In genomic region chr17:74916136-74916850, GRCh38 we compare ENCODE assay signal across 27 cellular contexts. TPM values are rescaled to one million over a fixed set of nuclear protein-coding genes. Genes with fewer than 3 reads are reported as not detected.
"Had no signal": no experiment of that assay in that cellular context is flagged by ENCODE, and none has a peak within 500 bp of the region (broad histone marks: within the 10 kb centered on the region; RNA-seq: fewer than 3 reads in every experiment).

No MANE protein-coding gene starts in this region.

- H3K4me3 ChIP-seq: ascending aorta, body of pancreas, SJSA1 had no signal

- FAIRE-seq: RCC 7860 had no signal

- H3K4me1 Mint-ChIP-seq: activated B cell treated with CpG ODN at 0.5 μM for 24 hours; activated CD4-positive, alpha-beta T cell treated with anti-CD3 and anti-CD28 coated beads, Interleukin-2, amount 10 ng/mL, durations not matched to agents 24 days and 14 days; activated CD8-positive, alpha-beta memory T cell treated with anti-CD3 and anti-CD28 coated beads, Interleukin-2, amount 10 ng/mL, durations not matched to agents 7 days and 5 days; activated naive CD4-positive, alpha-beta T cell treated with anti-CD3 and anti-CD28 coated beads, Interleukin-2, amount 50 U/mL, for 24 hours had no signal

- H3K4me3 Mint-ChIP-seq: activated B cell treated with CpG ODN at 0.5 μM for 24 hours; activated CD4-positive, alpha-beta T cell treated with anti-CD3 and anti-CD28 coated beads, Interleukin-2, amount 10 ng/mL, durations not matched to agents 24 days and 14 days; activated CD8-positive, alpha-beta memory T cell treated with anti-CD3 and anti-CD28 coated beads, Interleukin-2, amount 10 ng/mL, durations not matched to agents 7 days and 5 days; activated naive CD4-positive, alpha-beta T cell treated with anti-CD3 and anti-CD28 coated beads, Interleukin-2, amount 50 U/mL, for 24 hours; activated T-cell treated with anti-CD3 and anti-CD28 coated beads, Interleukin-2, amount 50 U/mL, for 24 hours; activated T-helper 1 cell treated with anti-CD3 and anti-CD28 coated beads, Interleukin-12 subunit alpha, Interleukin-12 subunit beta, Interleukin-2, Interleukin-4 antibody, amounts not matched to agents 30 ng/mL and 10 ng/mL and 1 ng/mL, durations not matched to agents 14 hours and 24 hours and 36 hours; T-helper 17 cell had no signal

- H3K27ac Mint-ChIP-seq: activated B cell treated with CpG ODN at 0.5 μM for 24 hours; activated CD4-positive, alpha-beta T cell treated with anti-CD3 and anti-CD28 coated beads, Interleukin-2, amount 10 ng/mL, durations not matched to agents 24 days and 14 days; activated CD8-positive, alpha-beta memory T cell treated with anti-CD3 and anti-CD28 coated beads, Interleukin-2, amount 10 ng/mL, durations not matched to agents 7 days and 5 days; activated naive CD4-positive, alpha-beta T cell treated with anti-CD3 and anti-CD28 coated beads, Interleukin-2, amount 50 U/mL, for 24 hours; activated T-cell treated with anti-CD3 and anti-CD28 coated beads, Interleukin-2, amount 50 U/mL, for 24 hours; activated T-helper 1 cell treated with anti-CD3 and anti-CD28 coated beads, Interleukin-12 subunit alpha, Interleukin-12 subunit beta, Interleukin-2, Interleukin-4 antibody, amounts not matched to agents 30 ng/mL and 10 ng/mL and 1 ng/mL, durations not matched to agents 14 hours and 24 hours and 36 hours; T-helper 17 cell had no signal

- DNase-seq: activated B cell treated with CpG ODN at 0.5 μM for 24 hours; activated CD4-positive, alpha-beta T cell treated with anti-CD3 and anti-CD28 coated beads for 1 hour; activated CD4-positive, alpha-beta T cell treated with anti-CD3 and anti-CD28 coated beads, Interleukin-2, amount 10 ng/mL, durations not matched to agents 24 days and 14 days; activated CD4-positive, alpha-beta T cell treated with anti-CD3 and anti-CD28 coated beads, Interleukin-2, amount 50 U/mL, for 48 hours; activated CD8-positive, alpha-beta memory T cell treated with anti-CD3 and anti-CD28 coated beads, Interleukin-2, amount 10 ng/mL, durations not matched to agents 7 days and 5 days; activated effector memory CD4-positive, alpha-beta T cell treated with Interleukin-2 at 50 U/mL for 16 hours; activated naive CD4-positive, alpha-beta T cell; activated T-cell treated with anti-CD3 and anti-CD28 coated beads, Interleukin-2, amount 50 U/mL, for 24 hours; body of pancreas; central memory CD4-positive, alpha-beta T cell; NCI-H1105 treated with DMSO at 0.1 percent for 48 hours; NCI-H1436 treated with DMSO at 0.1 percent for 48 hours; NCI-H1930; NCI-H2171; NCI-H2227 treated with DMSO at 0.1 percent for 48 hours; PC-3; SHP77; T-helper 17 cell; T-helper 9 cell had no signal

- H3K36me3 ChIP-seq: ascending aorta, SJSA1 had no signal

- H3K27me3 ChIP-seq: ascending aorta, body of pancreas had no signal

- H3K9me3 ChIP-seq: ascending aorta, body of pancreas had no signal

- H3K36me3 Mint-ChIP-seq: activated CD8-positive, alpha-beta memory T cell treated with anti-CD3 and anti-CD28 coated beads, Interleukin-2, amount 10 ng/mL, durations not matched to agents 7 days and 5 days; activated naive CD4-positive, alpha-beta T cell treated with anti-CD3 and anti-CD28 coated beads, Interleukin-2, amount 50 U/mL, for 24 hours had no signal

- ATAC-seq: activated CD8-positive, alpha-beta memory T cell treated with anti-CD3 and anti-CD28 coated beads, Interleukin-2, amount 10 ng/mL, durations not matched to agents 7 days and 5 days; body of pancreas; PC-3; T-helper 17 cell had no signal

- H3K4me1 ChIP-seq: ascending aorta had no signal

- H3K9me3 Mint-ChIP-seq: activated CD4-positive, alpha-beta T cell treated with anti-CD3 and anti-CD28 coated beads, Interleukin-2, amount 10 ng/mL, durations not matched to agents 24 days and 14 days; activated naive CD4-positive, alpha-beta T cell treated with anti-CD3 and anti-CD28 coated beads, Interleukin-2, amount 50 U/mL, for 24 hours; activated T-cell treated with anti-CD3 and anti-CD28 coated beads, Interleukin-2, amount 50 U/mL, for 24 hours; activated T-helper 1 cell treated with anti-CD3 and anti-CD28 coated beads, Interleukin-12 subunit alpha, Interleukin-12 subunit beta, Interleukin-2, Interleukin-4 antibody, amounts not matched to agents 30 ng/mL and 10 ng/mL and 1 ng/mL, durations not matched to agents 14 hours and 24 hours and 36 hours had no signal

- H3K27ac ChIP-seq: ascending aorta, body of pancreas, SJSA1 had no signal

RNA-seq across cellular contexts. Expression of gene USH1G, which starts 6.8 kb away (rescaled TPM):
- total RNA-seq: activated B cell treated with CpG ODN at 0.5 μM for 24 hours; activated CD4-positive, alpha-beta T cell treated with anti-CD3 and anti-CD28 coated beads, Interleukin-2, amount 10 ng/mL, durations not matched to agents 24 days and 14 days; activated CD8-positive, alpha-beta memory T cell treated with anti-CD3 and anti-CD28 coated beads, Interleukin-2, amount 10 ng/mL, durations not matched to agents 7 days and 5 days; activated T-helper 1 cell treated with anti-CD3 and anti-CD28 coated beads, Interleukin-12 subunit alpha, Interleukin-12 subunit beta, Interleukin-2, Interleukin-4 antibody, amounts not matched to agents 30 ng/mL and 10 ng/mL and 1 ng/mL, durations not matched to agents 14 hours and 24 hours and 36 hours; ascending aorta; chondrocyte; NCI-H460; SJSA1; T-helper 17 cell had no signal

RNA-seq across cellular contexts. Expression of gene OTOP2, which starts 7.8 kb away (rescaled TPM):
- total RNA-seq: activated B cell treated with CpG ODN at 0.5 μM for 24 hours; activated CD4-positive, alpha-beta T cell treated with anti-CD3 and anti-CD28 coated beads, Interleukin-2, amount 10 ng/mL, durations not matched to agents 24 days and 14 days; activated CD8-positive, alpha-beta memory T cell treated with anti-CD3 and anti-CD28 coated beads, Interleukin-2, amount 10 ng/mL, durations not matched to agents 7 days and 5 days; activated T-helper 1 cell treated with anti-CD3 and anti-CD28 coated beads, Interleukin-12 subunit alpha, Interleukin-12 subunit beta, Interleukin-2, Interleukin-4 antibody, amounts not matched to agents 30 ng/mL and 10 ng/mL and 1 ng/mL, durations not matched to agents 14 hours and 24 hours and 36 hours; ascending aorta; body of pancreas; bronchial epithelial cell; chondrocyte; NCI-H460; PC-3; SJSA1; T-helper 17 cell had no signal

RNA-seq across cellular contexts. Expression of gene OTOP3, which starts 19.4 kb away (rescaled TPM):
- total RNA-seq: activated B cell treated with CpG ODN at 0.5 μM for 24 hours; activated CD4-positive, alpha-beta T cell treated with anti-CD3 and anti-CD28 coated beads, Interleukin-2, amount 10 ng/mL, durations not matched to agents 24 days and 14 days; activated CD8-positive, alpha-beta memory T cell treated with anti-CD3 and anti-CD28 coated beads, Interleukin-2, amount 10 ng/mL, durations not matched to agents 7 days and 5 days; activated T-helper 1 cell treated with anti-CD3 and anti-CD28 coated beads, Interleukin-12 subunit alpha, Interleukin-12 subunit beta, Interleukin-2, Interleukin-4 antibody, amounts not matched to agents 30 ng/mL and 10 ng/mL and 1 ng/mL, durations not matched to agents 14 hours and 24 hours and 36 hours; ascending aorta; chondrocyte; NCI-H460; PC-3; SJSA1; T-helper 17 cell had no signal

RNA-seq across cellular contexts. Expression of gene FADS6, which starts 22.9 kb away (rescaled TPM):
- total RNA-seq: activated B cell treated with CpG ODN at 0.5 μM for 24 hours; activated CD4-positive, alpha-beta T cell treated with anti-CD3 and anti-CD28 coated beads, Interleukin-2, amount 10 ng/mL, durations not matched to agents 24 days and 14 days; activated CD8-positive, alpha-beta memory T cell treated with anti-CD3 and anti-CD28 coated beads, Interleukin-2, amount 10 ng/mL, durations not matched to agents 7 days and 5 days; activated T-helper 1 cell treated with anti-CD3 and anti-CD28 coated beads, Interleukin-12 subunit alpha, Interleukin-12 subunit beta, Interleukin-2, Interleukin-4 antibody, amounts not matched to agents 30 ng/mL and 10 ng/mL and 1 ng/mL, durations not matched to agents 14 hours and 24 hours and 36 hours; ascending aorta; body of pancreas; bronchial epithelial cell; chondrocyte; NCI-H460; PC-3; SJSA1; T-helper 17 cell had no signal
